ENCODE assay signal across 28 cellular contexts in the genomic region with DNA sequence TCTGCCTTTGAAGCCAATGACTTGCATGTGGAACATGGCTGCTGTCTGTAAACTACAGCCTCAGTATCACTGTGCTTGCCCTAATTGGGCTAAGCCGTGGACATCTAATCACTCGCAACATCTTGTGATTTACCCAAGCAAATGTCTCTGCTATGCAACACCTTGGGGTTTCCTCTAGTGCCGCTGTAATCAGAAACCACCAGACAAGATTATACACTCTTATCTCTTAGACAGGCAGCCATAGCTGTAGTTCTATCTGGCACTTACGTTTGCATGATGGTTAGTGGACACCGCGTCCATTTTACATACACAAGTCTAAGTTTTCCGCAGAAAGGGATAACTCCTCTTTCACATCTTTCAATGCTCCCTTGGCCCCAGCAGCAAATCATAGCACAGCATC.
"Had no signal": no experiment of that assay in that cellular context is flagged by ENCODE, and none has a peak within 500 bp of the region (broad histone marks: within the 10 kb centered on the region; RNA-seq: fewer than 3 reads in every experiment).

No MANE protein-coding gene starts in this region.

- DNase-seq: hypothalamus; immature natural killer cell; kidney; left colon; left lung; lower lobe of right lung; mammary epithelial cell; mesenchymal stem cell; naive B cell; ovary; posterior cingulate gyrus; retina; right cardiac atrium; stimulated activated CD4-positive, alpha-beta T cell treated with anti-CD3 and anti-CD28 coated beads, Interleukin-12 subunit alpha, Interleukin-12 subunit beta, amount 100 ng/mL, for 4 hours; stimulated activated CD4-positive, alpha-beta T cell treated with anti-CD3 and anti-CD28 coated beads, Interleukin-15, amount 100 ng/mL, for 24 hours; stimulated activated CD4-positive, alpha-beta T cell treated with anti-CD3 and anti-CD28 coated beads, Interleukin-2, amount 100 ng/mL, for 24 hours; stimulated activated CD4-positive, alpha-beta T cell treated with anti-CD3 and anti-CD28 coated beads, Interleukin-4, amount 100 ng/mL, for 1 hour; stimulated activated naive B cell treated with anti-CD40 and anti-IgM and Interleukin-4, amounts not matched to agents 10 μg/mL and 1 μg/mL and 100 μg/mL, for 72 hours; stimulated activated naive CD8-positive, alpha-beta T cell treated with anti-CD3 and anti-CD28 coated beads, Interleukin-15, Interleukin-2, amounts not matched to agents 100 U/mL and 50 U/mL, for 24 hours; stomach; testis; thyroid gland; transverse colon; upper lobe of left lung had no signal

- H3K36me3 ChIP-seq: left lung, lower lobe of right lung, ovary, prostate gland, stomach, thyroid gland, transverse colon, upper lobe of left lung, vagina had no signal

- H3K4me3 ChIP-seq: left lung, lower lobe of right lung, ovary, prostate gland, skin epidermis, stomach, testis, thyroid gland, transverse colon, upper lobe of left lung, vagina had no signal

- ATAC-seq: left colon; left lung; lower lobe of right lung; right cardiac atrium; sciatic nerve; stimulated activated naive B cell treated with anti-CD40 and anti-IgM and Interleukin-4, amounts not matched to agents 10 μg/mL and 1 μg/mL and 100 μg/mL, for 72 hours; stimulated activated naive CD8-positive, alpha-beta T cell treated with anti-CD3 and anti-CD28 coated beads, Interleukin-15, Interleukin-2, amounts not matched to agents 100 U/mL and 50 U/mL, for 24 hours had no signal

- H3K4me1 ChIP-seq: left lung, lower lobe of right lung, prostate gland, stomach, testis, thyroid gland, transverse colon, upper lobe of left lung, vagina had no signal

- H3K27ac ChIP-seq: left lung, lower lobe of right lung, ovary, prostate gland, skin epidermis, stomach, testis, thyroid gland, transverse colon, upper lobe of left lung, vagina had no signal

- H3K9me3 ChIP-seq: left lung, lower lobe of right lung, ovary, prostate gland, stomach, testis, thyroid gland, transverse colon, upper lobe of left lung, vagina had no signal

- H3K27me3 ChIP-seq: left lung, ovary, stomach, testis, thyroid gland, transverse colon, upper lobe of left lung, vagina had no signal
